ENCODE assay signal across 8 cellular contexts in genomic region chr1:9615316-9616063, GRCh38. TPM values are rescaled to one million over a fixed set of nuclear protein-coding genes. Genes with fewer than 3 reads are reported as not detected.
DNase-seq lines count a peak whose midpoint lies in the region; ATAC-seq and TF ChIP-seq lines count a peak whose summit lies in the region.

No MANE protein-coding gene starts in this region.

- TF ChIP-seq POLR2A in Peyer's patch (IDR thresholded peaks at IDR 0.05) (no peak), heart left ventricle (IDR thresholded peaks at IDR 0.05) (no peak)

- H3K4me3 ChIP-seq in AG09309 (ENCODE audit: control insufficient read depth, low read depth, low read length): no peak overlapping the region
- H3K4me3 ChIP-seq in Peyer's patch: no peak overlapping the region
- no peak overlapping the region for H3K4me3 ChIP-seq in heart left ventricle

- no peaks in the 10 kb centered on the region for H3K9me3 ChIP-seq in Peyer's patch
- H3K9me3 ChIP-seq in heart left ventricle: no peaks in the 10 kb centered on the region

- 42 to 57% (median 49%) methylated on average over 11 to 16 of the region's 16 CpGs for WGBS in heart left ventricle, 4 donors

- TF ChIP-seq CTCF in AG09309 (IDR thresholded peaks at IDR 0.05; ENCODE audit: control insufficient read depth, insufficient read depth, low read depth, low read length, missing control alignments): peak; percentile 84
- TF ChIP-seq CTCF in GM13977 (IDR thresholded peaks at IDR 0.05; ENCODE audit: extremely low read depth, insufficient read depth, missing control alignments): peak; percentile 93
- peak in 5 of 6 experiments; percentile 46 to 70 (median 51) for TF ChIP-seq CTCF in Peyer's patch (IDR thresholded peaks at IDR 0.05)
- peak; percentile 29 to 75 (median 51) for TF ChIP-seq CTCF in heart left ventricle (IDR thresholded peaks at IDR 0.05)

- no peaks in the 10 kb centered on the region for H3K4me1 ChIP-seq in Peyer's patch
- peaks cover 0 to 2% (median 0%) of the 10 kb centered on the region in 12 donors for H3K4me1 ChIP-seq in heart left ventricle

- intact Hi-C loops in heart left ventricle (cut with DNase I): no loop called here

- in situ Hi-C loops in GM13977 (cut with MboI; ENCODE audit: low pct_unique_long_range_greater_than_20kb, low sequenced_read_pairs, unreplicated experiment): no loop called here

- DNase-seq in AG09309 (ENCODE audit: low read depth) (no peak), GM13977 (ENCODE audit: low spot score) (peak; percentile 84), Peyer's patch (peak in 2 of 3 donors; percentile 64 to 79), heart left ventricle (no peak)
- peak; percentile 26 for DNase-seq in activated T-helper 9 cell treated with anti-CD3 and anti-CD28 coated beads, Interleukin-2, amount 50 U/mL, for 16 hours (ENCODE audit: low read depth)
- peak in 2 of 3 donors; percentile 30 to 46 for DNase-seq in stimulated activated CD4-positive, alpha-beta T cell treated with anti-CD3 and anti-CD28 coated beads, Interleukin-12 subunit alpha, Interleukin-12 subunit beta, amount 100 ng/mL, for 48 hours (ENCODE audit: low read depth in 2 of 3, low spot score in 1 of 3)

- H3K27ac ChIP-seq in Peyer's patch (no peak overlapping the region), heart left ventricle (no peak overlapping the region)

- H3K27me3 ChIP-seq in Peyer's patch: no peaks in the 10 kb centered on the region
- H3K27me3 ChIP-seq in heart left ventricle: peaks cover 0 to 19% (median 0%) of the 10 kb centered on the region in 9 donors

- H3K36me3 ChIP-seq in Peyer's patch (peaks cover 0 to 17% (median 0%) of the 10 kb centered on the region in 3 donors), heart left ventricle (peaks cover 0 to 31% (median 26%) of the 10 kb centered on the region in 9 donors)

- ATAC-seq in heart left ventricle (peak; percentile 46 to 60 (median 54)), HG02885 (IDR thresholded peaks at IDR 0.05; ENCODE audit: poor library complexity, unreplicated experiment) (no peak), HG02623 (IDR thresholded peaks at IDR 0.05; ENCODE audit: unreplicated experiment) (no peak)

RNA-seq across cellular contexts. Expression of gene TMEM201, which starts 26.8 kb away (rescaled TPM):
- 1 to 10 TPM; 3.3 to 9.9 (median 8.7) TPM for total RNA-seq in Peyer's patch
- 10 to 100 TPM; 16.0 to 24.8 (median 18.5) TPM for total RNA-seq in heart left ventricle
- polyA plus RNA-seq in heart left ventricle: 10 to 100 TPM; 13.1 to 22.9 TPM

RNA-seq across cellular contexts. Expression of gene PIK3CD, which starts 36.0 kb away (rescaled TPM):
- total RNA-seq in Peyer's patch: 10 to 100 TPM in 2 of 4 donors, 1 to 10 TPM in 2; 2.8 to 34.7 (median 7.6) TPM
- total RNA-seq in heart left ventricle: 10 to 100 TPM in 3 of 9 donors, 1 to 10 TPM in 6; 2.3 to 18.8 (median 4.4) TPM
- polyA plus RNA-seq in heart left ventricle: 1 to 10 TPM; 1.9 to 2.0 TPM

Comparison
In these comparisons a context has a peak if more than half of its experiments do, and no peak if none do; other contexts are left out.
1. DNase-seq: peak in GM13977 (single experiment), Peyer's patch (2 of 3), activated T-helper 9 cell treated with anti-CD3 and anti-CD28 coated beads, Interleukin-2, amount 50 U/mL, for 16 hours (single experiment) and stimulated activated CD4-positive, alpha-beta T cell treated with anti-CD3 and anti-CD28 coated beads, Interleukin-12 subunit alpha, Interleukin-12 subunit beta, amount 100 ng/mL, for 48 hours (2 of 3); none in AG09309 (single experiment) and heart left ventricle (0 of 5).
2. ATAC-seq: peak in heart left ventricle (4 of 4); none in HG02885 (single experiment) and HG02623 (single experiment).
3. Peak in every context shown above with its lines, with median percentiles within 50 percentile points of each other: CTCF ChIP-seq.